Comparison of ENCODE assay signal across 1 cellular context in the genomic region with DNA sequence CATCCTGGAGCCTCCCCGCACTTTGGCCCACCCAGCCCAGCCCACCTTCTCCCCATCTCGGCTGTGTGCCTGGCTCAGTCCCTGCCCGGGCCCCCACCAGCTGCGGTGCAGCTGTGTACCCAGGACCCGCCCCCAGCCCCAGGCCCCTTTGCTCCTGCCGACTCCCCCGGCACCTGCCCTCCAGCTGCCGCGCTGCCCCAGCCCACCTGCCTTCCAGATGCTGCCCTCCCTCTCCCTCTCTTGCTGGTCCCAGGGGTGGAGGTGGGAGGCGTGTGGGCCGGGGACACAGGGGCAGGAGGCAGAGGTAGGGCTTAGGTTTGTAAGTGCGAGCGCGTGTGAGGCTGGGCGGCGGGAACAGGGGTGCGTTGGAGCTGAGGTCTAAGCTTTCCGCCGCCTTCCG.
TF ChIP-seq lines count a peak whose summit lies in the region.

No MANE protein-coding gene starts in this region.

TF ChIP-seq in GM23338, 12 proteins besides CTCF, POLR2A, EP300 and RAD21 (continued from another document):
- TF ChIP-seq ZNF114 (CRISPR knock-in tag; IDR thresholded peaks at IDR 0.05) (no peak), STAT1 (IDR thresholded peaks at IDR 0.05; ENCODE audit: unreplicated experiment) (no peak)
